ENCODE assay signal across 23 cellular contexts in the genomic region with DNA sequence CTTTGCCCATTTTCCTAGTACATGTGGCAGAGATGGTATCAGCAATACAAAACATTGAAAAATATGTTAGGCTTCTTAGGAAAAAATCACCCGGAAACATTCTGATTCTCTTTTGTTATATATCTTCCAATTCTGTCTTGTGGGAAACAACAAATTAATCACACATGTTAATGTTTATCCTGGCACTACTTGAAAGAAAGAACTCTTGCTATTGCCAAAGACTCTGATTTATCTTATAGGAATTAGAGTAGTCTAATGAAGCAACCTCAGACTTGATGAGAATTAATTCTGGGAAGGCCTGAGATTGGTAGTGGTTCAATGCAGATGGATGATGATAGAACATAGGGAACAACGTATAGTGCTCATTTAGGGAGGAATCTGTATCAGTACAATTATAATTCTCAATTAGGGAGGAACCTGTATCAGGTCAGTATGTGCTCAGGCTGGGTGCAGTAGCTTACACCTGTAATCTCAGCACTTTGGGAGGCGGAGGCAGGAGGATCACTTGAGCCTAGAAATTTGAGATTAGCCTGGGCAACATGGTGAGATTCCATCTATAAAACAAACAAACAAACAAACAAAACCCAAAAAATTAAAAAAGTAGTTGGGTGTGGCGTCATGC. TPM values are rescaled to one million over a fixed set of nuclear protein-coding genes. Genes with fewer than 3 reads are reported as not detected.
DNase-seq lines count a peak whose midpoint lies in the region; ATAC-seq, FAIRE-seq and TF ChIP-seq lines count a peak whose summit lies in the region.
"Had no signal": no experiment of that assay in that cellular context is flagged by ENCODE, and none has a peak within 500 bp of the region (broad histone marks: within the 10 kb centered on the region; RNA-seq: fewer than 3 reads in every experiment).

No MANE protein-coding gene starts in this region.

- no peak overlapping the region for H3K4me2 ChIP-seq in astrocyte (ENCODE audit: low read length)
- H3K4me2 ChIP-seq: GM23338 had no signal

- CTCF ChIA-PET in A673 (lab: Charles Lee): no interaction called here

- no peaks in the 10 kb centered on the region for H4K20me1 ChIP-seq in astrocyte (ENCODE audit: insufficient read depth, low read length)

- BruUV-seq in A673 (replicated peaks; lab: Mats Ljungman, UMichigan): no TSS peak

- H2AFZ ChIP-seq in astrocyte (ENCODE audit: low read depth, low read length): no peak overlapping the region

- 70 to 78% methylated on average over 4 of the region's 4 CpGs for WGBS in aorta, 2 donors

- H3K9me3 ChIP-seq in A673 (ENCODE audit: low read depth, low read length, poor library complexity, severe bottlenecking) (no peaks in the 10 kb centered on the region), astrocyte (ENCODE audit: insufficient read depth, low read depth, low read length) (no peaks in the 10 kb centered on the region), aorta (ENCODE audit: control insufficient read depth, low read length) (no peaks in the 10 kb centered on the region)
- H3K9me3 ChIP-seq: Caco-2 had no signal

- POLR2A ChIA-PET in A673 (lab: Charles Lee; ENCODE audit: low non-redundant PET): no interaction called here

- no peaks in the 10 kb centered on the region for H3K79me2 ChIP-seq in astrocyte (ENCODE audit: insufficient read depth, low read length)

- H3K36me3 ChIP-seq in A673 (ENCODE audit: insufficient read depth, low read length, poor library complexity, severe bottlenecking) (no peaks in the 10 kb centered on the region), astrocyte (ENCODE audit: insufficient read depth, low read length) (no peaks in the 10 kb centered on the region), aorta (ENCODE audit: control insufficient read depth in 1 of 2, insufficient read depth in 2 of 2, low read length in 1 of 2) (no peaks in the 10 kb centered on the region)

- FAIRE-seq in astrocyte (lab: Jason Lieb, UNC): no peak
- FAIRE-seq in endometrium (lab: Jason Lieb, UNC): peak; percentile 23
- FAIRE-seq: K562 had no signal

- H3K4me3 Mint-ChIP-seq in astrocyte (ENCODE audit: unreplicated experiment): no peak overlapping the region
- H3K4me3 Mint-ChIP-seq: CD4-positive, alpha-beta T cell; GM23338 had no signal

- TF ChIP-seq CTCF in A673 (conservative IDR thresholded peaks at IDR 0.05; ENCODE audit: low read depth, low read length) (no peak), astrocyte (IDR thresholded peaks at IDR 0.05; ENCODE audit: insufficient read depth, low read depth, low read length) (no peak), fibroblast of the aortic adventitia (IDR thresholded peaks at IDR 0.05; ENCODE audit: insufficient read depth, low read length) (no peak)

- H3K27me3 ChIP-seq in A673 (replicated peaks; ENCODE audit: insufficient read depth, low read depth, low read length, poor library complexity) (no peaks in the 10 kb centered on the region), astrocyte (ENCODE audit: insufficient read depth, low read length) (no peaks in the 10 kb centered on the region), aorta (ENCODE audit: control insufficient read depth in 1 of 2, insufficient read depth in 2 of 2, low read length in 1 of 2) (no peaks in the 10 kb centered on the region)

- no peaks in the 10 kb centered on the region for H3K36me3 Mint-ChIP-seq in astrocyte (ENCODE audit: low read depth, unreplicated experiment)

- peaks cover 3% of the 10 kb centered on the region for H3K4me1 Mint-ChIP-seq in astrocyte (ENCODE audit: low read depth, unreplicated experiment)

- H3K27ac ChIP-seq in A673 (ENCODE audit: low read depth, low read length, poor library complexity, severe bottlenecking) (no peak overlapping the region), astrocyte (ENCODE audit: low read depth, low read length) (no peak overlapping the region), aorta (ENCODE audit: low read depth in 1 of 2, low read length in 2 of 2) (no peak overlapping the region)

- H3K27me3 Mint-ChIP-seq in astrocyte (ENCODE audit: low read depth, unreplicated experiment): no peaks in the 10 kb centered on the region
- H3K27me3 Mint-ChIP-seq: CD4-positive, alpha-beta T cell had no signal

- DNase-seq in A673 (ENCODE audit: low spot score) (peak; percentile 29), astrocyte (ENCODE audit: low read depth) (peak; percentile 59), fibroblast of the aortic adventitia (ENCODE audit: low read depth) (peak; percentile 1), aorta (no peak), NCI-H2227 (lab: John Stamatoyannopoulos, UW; ENCODE audit: unreplicated experiment) (no peak)
- DNase-seq: 8988T; Caco-2; CD4-positive, alpha-beta T cell; GF-D8; NCI-H1105 treated with DMSO at 0.1 percent for 48 hours; NCI-H1694; NCI-H510A; NCI-H774; OCI-M1; Right ventricle myocardium superior had no signal

- H3K4me1 ChIP-seq in A673 (ENCODE audit: insufficient read depth, low read length, poor library complexity, severe bottlenecking) (peaks cover 12% of the 10 kb centered on the region), astrocyte (ENCODE audit: insufficient read depth, low read length) (no peaks in the 10 kb centered on the region), aorta (ENCODE audit: control insufficient read depth in 1 of 2, insufficient read depth in 2 of 2, low read length in 2 of 2) (no peaks in the 10 kb centered on the region)
- H3K4me1 ChIP-seq: Caco-2 had no signal

- H3K27ac Mint-ChIP-seq in astrocyte (ENCODE audit: unreplicated experiment): no peak overlapping the region
- H3K27ac Mint-ChIP-seq: CD4-positive, alpha-beta T cell; GM23338 had no signal

- no peaks in the 10 kb centered on the region for H3K9me3 Mint-ChIP-seq in astrocyte (ENCODE audit: unreplicated experiment)
- H3K9me3 Mint-ChIP-seq: GM23338 had no signal

- H3K9ac ChIP-seq in astrocyte (ENCODE audit: low read length): no peak overlapping the region

- ATAC-seq in HG03175 (IDR thresholded peaks at IDR 0.05; ENCODE audit: unreplicated experiment) (no peak), aorta (ENCODE audit: low FRiP score) (no peak), GM21528 (IDR thresholded peaks at IDR 0.05; ENCODE audit: low FRiP score, unreplicated experiment) (no peak)
- ATAC-seq: GM23338, HCT116, K562 had no signal

- intact Hi-C loops in A673 (cut with micrococcal nuclease; ENCODE audit: unreplicated experiment): no loop called here
- intact Hi-C loops in aorta (cut with DNase I): no loop called here

- H3K4me3 ChIP-seq in A673 (ENCODE audit: low read depth, low read length, poor library complexity, severe bottlenecking) (no peak overlapping the region), astrocyte (ENCODE audit: insufficient read depth, low read depth, low read length) (no peak overlapping the region), fibroblast of the aortic adventitia (ENCODE audit: low read depth, low read length) (no peak overlapping the region), aorta (ENCODE audit: low read length in 2 of 2) (no peak overlapping the region)
- H3K4me3 ChIP-seq: GM23338, K562 had no signal

RNA-seq across cellular contexts. Expression of gene TAS2R16, which starts 50.7 kb away (rescaled TPM):
- total RNA-seq in A673 (2021): not detected in 2 replicates
- total RNA-seq in astrocyte: not detected in 2 replicates
- total RNA-seq in fibroblast of the aortic adventitia (ENCODE audit: low replicate concordance): not detected in 2 replicates
- not detected for total RNA-seq in aorta
- not detected for polyA plus RNA-seq in aorta
- total RNA-seq: Caco-2; CD4-positive, alpha-beta T cell; Daoy; GM23338; K562; Right ventricle myocardium superior had no signal
- polyA plus RNA-seq: BJ, GM23338, K562 had no signal

RNA-seq across cellular contexts. Expression of gene CADPS2, which starts 58.5 kb away (rescaled TPM):
- total RNA-seq in A673 (2021) (74.4 and 81.3 TPM in 2 replicates), astrocyte (6.1 and 6.4 TPM in 2 replicates), fibroblast of the aortic adventitia (ENCODE audit: low replicate concordance) (16.0 and 26.9 TPM in 2 replicates), aorta (10 to 100 TPM; 15.2 to 23.8 TPM)
- 1 to 10 TPM; 5.9 to 6.9 TPM for polyA plus RNA-seq in aorta
- total RNA-seq: CD4-positive, alpha-beta T cell had no signal

Comparison
In these comparisons a context has a peak if more than half of its experiments do, and no peak if none do; other contexts are left out.
1. DNase-seq: peak in A673 (single experiment), astrocyte (single experiment) and fibroblast of the aortic adventitia (single experiment); none in aorta (0 of 2) and NCI-H2227 (single experiment).